Comparison of ENCODE assay signal across 9 cellular contexts in genomic region chr16:28554634-28555423, GRCh38. TPM values are rescaled to one million over a fixed set of nuclear protein-coding genes. Genes with fewer than 3 reads are reported as not detected.
DNase-seq lines count a peak whose midpoint lies in the region; ATAC-seq, FAIRE-seq and TF ChIP-seq lines count a peak whose summit lies in the region.
"Had no signal": no experiment of that assay in that cellular context is flagged by ENCODE, and none has a peak within 500 bp of the region (broad histone marks: within the 10 kb centered on the region; RNA-seq: fewer than 3 reads in every experiment).

No MANE protein-coding gene starts in this region.

- no peaks in the 10 kb centered on the region for H4K20me1 ChIP-seq in HepG2 (ENCODE audit: insufficient read depth, low read length)

- CTCF ChIA-PET in activated naive CD4-positive, alpha-beta T cell treated with anti-CD3 and anti-CD28 coated beads, Interleukin-2, amount 10 ng/mL, durations not matched to agents 7 days and 5 days (lab: Charles Lee): interaction anchor here (1.1 kb wide), 2 partner anchors 61 to 64 kb away, joined by 3 read pairs; no protein-coding TSS in a partner anchor
- CTCF ChIA-PET in activated CD8-positive, alpha-beta T cell treated with anti-CD3 and anti-CD28 coated beads, Interleukin-2, amount 10 ng/mL, durations not matched to agents 7 days and 5 days (lab: Charles Lee): interaction anchor here (1.0 to 1.4 kb wide), 3 partner anchors 19 to 390 kb away, joined by 3 to 5 read pairs (median 3); no protein-coding TSS in a partner anchor
- CTCF ChIA-PET in HepG2 (lab: Yijun Ruan, JAX; ENCODE audit: low intra/inter-chr PET ratio, low total read pairs): no interaction called here

- peak overlapping the region; percentile 31 for H3K27ac ChIP-seq in HepG2 (ENCODE audit: extremely low read length, insufficient read depth, low read length)

- peaks cover 3% of the 10 kb centered on the region for H3K27me3 Mint-ChIP-seq in activated naive CD4-positive, alpha-beta T cell treated with anti-CD3 and anti-CD28 coated beads, Interleukin-2, amount 10 ng/mL, durations not matched to agents 7 days and 5 days
- no peaks in the 10 kb centered on the region for H3K27me3 Mint-ChIP-seq in activated CD8-positive, alpha-beta T cell treated with anti-CD3 and anti-CD28 coated beads, Interleukin-2, amount 10 ng/mL, durations not matched to agents 7 days and 5 days (ENCODE audit: low read depth)
- no peaks in the 10 kb centered on the region for H3K27me3 Mint-ChIP-seq in type B pancreatic cell

- DNase-seq in activated naive CD4-positive, alpha-beta T cell treated with anti-CD3 and anti-CD28 coated beads, Interleukin-2, amount 10 ng/mL, durations not matched to agents 7 days and 5 days: no peak
- DNase-seq in activated naive CD4-positive, alpha-beta T cell treated with Interleukin-2 at 50 U/mL for 16 hours: no peak
- no peak for DNase-seq in activated CD8-positive, alpha-beta T cell treated with anti-CD3 and anti-CD28 coated beads, Interleukin-2, amount 10 ng/mL, durations not matched to agents 7 days and 5 days
- DNase-seq in HepG2 (ENCODE audit: low spot score) (no peak), type B pancreatic cell (ENCODE audit: extremely low spot score, unreplicated experiment) (no peak), NCI-H1694 (lab: John Stamatoyannopoulos, UW) (no peak), cerebellar cortex (ENCODE audit: low spot score) (no peak)

- no peak overlapping the region for H2AFZ ChIP-seq in HepG2 (ENCODE audit: low read length)

- H3K9ac ChIP-seq in HepG2 (ENCODE audit: insufficient read depth, low read depth, low read length): peak overlapping the region; percentile 61

- peaks cover 7% of the 10 kb centered on the region for H3K79me2 ChIP-seq in HepG2 (ENCODE audit: insufficient read depth, low read length)

- peaks cover 25% of the 10 kb centered on the region for H3K36me3 Mint-ChIP-seq in activated naive CD4-positive, alpha-beta T cell treated with anti-CD3 and anti-CD28 coated beads, Interleukin-2, amount 10 ng/mL, durations not matched to agents 7 days and 5 days
- H3K36me3 Mint-ChIP-seq in activated CD8-positive, alpha-beta T cell treated with anti-CD3 and anti-CD28 coated beads, Interleukin-2, amount 10 ng/mL, durations not matched to agents 7 days and 5 days (ENCODE audit: low read depth): peaks cover 28% of the 10 kb centered on the region
- H3K36me3 Mint-ChIP-seq in type B pancreatic cell: peaks cover 13% of the 10 kb centered on the region

- peak overlapping the region; percentile 99 for H3K4me2 ChIP-seq in HepG2 (ENCODE audit: low read depth, low read length)

- WGBS in HepG2 (ENCODE audit: low lambda C conversion rate): 85% methylated on average over 15 of the region's 15 CpGs

- peak overlapping the region; percentile 56 to 71 (median 62) for H3K4me3 ChIP-seq in HepG2 (replicated peaks in 1 of 3; ENCODE audit: insufficient read depth in 1 of 3, low read depth in 2 of 3, low read length in 3 of 3)

- peaks cover 46% of the 10 kb centered on the region for H3K4me1 Mint-ChIP-seq in activated naive CD4-positive, alpha-beta T cell treated with anti-CD3 and anti-CD28 coated beads, Interleukin-2, amount 10 ng/mL, durations not matched to agents 7 days and 5 days
- peaks cover 27% of the 10 kb centered on the region for H3K4me1 Mint-ChIP-seq in activated CD8-positive, alpha-beta T cell treated with anti-CD3 and anti-CD28 coated beads, Interleukin-2, amount 10 ng/mL, durations not matched to agents 7 days and 5 days (ENCODE audit: low read depth)
- H3K4me1 Mint-ChIP-seq in type B pancreatic cell (ENCODE audit: unreplicated experiment): peaks cover 6% of the 10 kb centered on the region

- no peaks in the 10 kb centered on the region for H3K9me3 Mint-ChIP-seq in activated naive CD4-positive, alpha-beta T cell treated with anti-CD3 and anti-CD28 coated beads, Interleukin-2, amount 10 ng/mL, durations not matched to agents 7 days and 5 days
- no peaks in the 10 kb centered on the region for H3K9me3 Mint-ChIP-seq in activated CD8-positive, alpha-beta T cell treated with anti-CD3 and anti-CD28 coated beads, Interleukin-2, amount 10 ng/mL, durations not matched to agents 7 days and 5 days (ENCODE audit: insufficient read depth)
- H3K9me3 Mint-ChIP-seq in type B pancreatic cell: no peaks in the 10 kb centered on the region

- POLR2A ChIA-PET in activated CD8-positive, alpha-beta T cell treated with anti-CD3 and anti-CD28 coated beads, Interleukin-2, amount 10 ng/mL, durations not matched to agents 7 days and 5 days (lab: Charles Lee): interaction anchor here (0.6 to 2.4 kb wide), 5 partner anchors 13 to 268 kb away, joined by 4 to 10 read pairs (median 4); partner anchors contain the start of genes APOBR and ATXN2L
- POLR2A ChIA-PET in HepG2 (lab: Yijun Ruan, JAX): interaction anchor here (0.9 to 3.6 kb wide), 7 partner anchors 15 to 63 kb away, joined by 3 to 22 read pairs (median 4); partner anchors contain the start of genes CLN3, NUPR1, SULT1A1 and SULT1A2

- no peaks in the 10 kb centered on the region for H3K9me3 ChIP-seq in HepG2 (ENCODE audit: low read length)

- ATAC-seq in activated CD8-positive, alpha-beta T cell treated with anti-CD3 and anti-CD28 coated beads, Interleukin-2, amount 10 ng/mL, durations not matched to agents 7 days and 5 days: no peak
- ATAC-seq in HepG2 (no peak; the same call in 2 of the 3 replicates), HG03439 (IDR thresholded peaks at IDR 0.05; ENCODE audit: unreplicated experiment) (no peak)

- H3K27me3 ChIP-seq in HepG2 (ENCODE audit: control insufficient read depth in 1 of 2, insufficient read depth in 2 of 2, low read length in 2 of 2): no peaks in the 10 kb centered on the region

- BruUV-seq in HepG2 (replicated peaks; lab: Mats Ljungman, UMichigan): TSS peak; percentile 67

- peaks cover 0 to 12% of the 10 kb centered on the region in 2 experiments; a peak in 4 of 5 replicates for H3K36me3 ChIP-seq in HepG2 (replicated peaks in 1 of 2; ENCODE audit: control insufficient read depth in 1 of 2, insufficient read depth in 2 of 2, low read length in 2 of 2)

- peaks cover 32% of the 10 kb centered on the region for H3K4me1 ChIP-seq in HepG2 (ENCODE audit: insufficient read depth, low read length)

- peak overlapping the region; percentile 91 for H3K4me3 Mint-ChIP-seq in activated naive CD4-positive, alpha-beta T cell treated with anti-CD3 and anti-CD28 coated beads, Interleukin-2, amount 10 ng/mL, durations not matched to agents 7 days and 5 days
- peak overlapping the region; percentile 81 for H3K4me3 Mint-ChIP-seq in activated CD8-positive, alpha-beta T cell treated with anti-CD3 and anti-CD28 coated beads, Interleukin-2, amount 10 ng/mL, durations not matched to agents 7 days and 5 days
- peak overlapping the region; percentile 95 for H3K4me3 Mint-ChIP-seq in type B pancreatic cell

- peak overlapping the region; percentile 92 for H3K27ac Mint-ChIP-seq in activated naive CD4-positive, alpha-beta T cell treated with anti-CD3 and anti-CD28 coated beads, Interleukin-2, amount 10 ng/mL, durations not matched to agents 7 days and 5 days
- peak overlapping the region; percentile 81 for H3K27ac Mint-ChIP-seq in activated CD8-positive, alpha-beta T cell treated with anti-CD3 and anti-CD28 coated beads, Interleukin-2, amount 10 ng/mL, durations not matched to agents 7 days and 5 days
- peak overlapping the region; percentile 91 for H3K27ac Mint-ChIP-seq in type B pancreatic cell

- intact Hi-C loops in HepG2 (cut with micrococcal nuclease; ENCODE audit: unreplicated experiment): no loop called here

- in situ Hi-C loops in HepG2 (cut with HindIII; ENCODE audit: extremely low pct_ligation_motif_present, low pct_unique_long_range_greater_than_20kb): no loop called here

- TF ChIP-seq CTCF in HepG2 (CRISPR knock-in tag; IDR thresholded peaks at IDR 0.05) (no peak), type B pancreatic cell (conservative IDR thresholded peaks at IDR 0.05) (no peak)

- no peak for FAIRE-seq in HepG2 (lab: Jason Lieb, UNC)
- FAIRE-seq: TTC549 had no signal

- TF ChIP-seq POLR2A in HepG2 (IDR thresholded peaks at IDR 0.05; ENCODE audit: insufficient read depth in 1 of 2, low read depth in 2 of 2, low read length in 2 of 2): no peak

- TF ChIP-seq RAD21 in HepG2 (CRISPR knock-in tag; IDR thresholded peaks at IDR 0.05): no peak

- TF ChIP-seq EP300 in HepG2 (IDR thresholded peaks at IDR 0.05; ENCODE audit: low read depth in 2 of 2, low read length in 2 of 2) (no peak), HepG2 (CRISPR knock-in tag; IDR thresholded peaks at IDR 0.05; ENCODE audit: borderline replicate concordance) (no peak)

RNA-seq across cellular contexts. Expression of gene SGF29, which starts 1.1 kb away (rescaled TPM):
- total RNA-seq in activated CD8-positive, alpha-beta T cell treated with anti-CD3 and anti-CD28 coated beads, Interleukin-2, amount 10 ng/mL, durations not matched to agents 7 days and 5 days: 10 to 100 TPM; 42.2 to 49.1 TPM
- total RNA-seq in HepG2 (2016; rRNA removed; fragmentation: Illumina TruSeq; extraction: Trizol) (21.2 and 29.4 TPM in 2 replicates), type B pancreatic cell (ENCODE audit: low replicate concordance) (21.4 and 29.6 TPM in 2 replicates)
- 26.2 and 36.6 TPM in 2 replicates for total RNA-seq in HepG2 (2016; cell fraction: cytosol; rRNA removed; fragmentation: Illumina TruSeq; extraction: Trizol; ENCODE audit: low read depth)
- 15.6 and 27.3 TPM in 2 replicates for total RNA-seq in HepG2 (2016; cell fraction: insoluble cytoplasmic fraction; rRNA removed; fragmentation: Illumina TruSeq; extraction: Trizol)
- 15.4 and 17.8 TPM in 2 replicates for total RNA-seq in HepG2 (2016; cell fraction: membrane; rRNA removed; fragmentation: Illumina TruSeq; extraction: Trizol)
- 19.6 and 24.7 TPM in 2 replicates for total RNA-seq in HepG2 (2016; cell fraction: nucleus; rRNA removed; fragmentation: Illumina TruSeq; extraction: Trizol)
- polyA plus RNA-seq in HepG2 (2011; rRNA removed): 5.0 and 5.4 TPM in 2 replicates
- 2.3 and 3.5 TPM in 2 replicates for polyA plus RNA-seq in HepG2 (2011; cell fraction: cytosol; rRNA removed)
- polyA plus RNA-seq in HepG2 (2011; cell fraction: nucleus; rRNA removed): 15.5 and 19.7 TPM in 2 replicates
- 20.2 and 32.1 TPM in 2 replicates for polyA plus RNA-seq in HepG2 (2012)
- 8.6 and 9.4 TPM in 2 replicates for polyA plus RNA-seq in HepG2 (2016; cell fraction: cytosol; fragmentation: Illumina TruSeq; extraction: Trizol; ENCODE audit: low read depth)
- polyA plus RNA-seq in HepG2 (2016; cell fraction: insoluble cytoplasmic fraction; fragmentation: Illumina TruSeq; extraction: Trizol; ENCODE audit: low read depth): 14.8 and 18.5 TPM in 2 replicates
- polyA plus RNA-seq in HepG2 (2016; cell fraction: membrane; fragmentation: Illumina TruSeq; extraction: Trizol; ENCODE audit: low read depth): 8.0 and 9.0 TPM in 2 replicates
- 36.0 and 46.1 TPM in 2 replicates for polyA plus RNA-seq in HepG2 (2016; cell fraction: nucleus; fragmentation: Illumina TruSeq; extraction: Trizol; ENCODE audit: insufficient read depth, low read depth)
- 10.9 and 13.8 TPM in 2 replicates for polyA minus RNA-seq in HepG2 (2011; rRNA and poly(A)+ RNA removed; ENCODE audit: low replicate concordance)
- polyA minus RNA-seq in HepG2 (2011; cell fraction: cytosol; rRNA and poly(A)+ RNA removed): 5.9 and 8.4 TPM in 2 replicates
- polyA minus RNA-seq in HepG2 (2011; cell fraction: nucleus; rRNA and poly(A)+ RNA removed): 9.9 and 14.9 TPM in 2 replicates

RNA-seq across cellular contexts. Expression of gene NUPR1, which starts 16.1 kb away (rescaled TPM):
- total RNA-seq in activated CD8-positive, alpha-beta T cell treated with anti-CD3 and anti-CD28 coated beads, Interleukin-2, amount 10 ng/mL, durations not matched to agents 7 days and 5 days: not detected
- total RNA-seq in HepG2 (2016; rRNA removed; fragmentation: Illumina TruSeq; extraction: Trizol) (18.0 and 23.9 TPM in 2 replicates), type B pancreatic cell (ENCODE audit: low replicate concordance) (1.2 and 4.8 TPM in 2 replicates)
- 7.4 and 7.5 TPM in 2 replicates for total RNA-seq in HepG2 (2016; cell fraction: cytosol; rRNA removed; fragmentation: Illumina TruSeq; extraction: Trizol; ENCODE audit: low read depth)
- 18.2 and 22.3 TPM in 2 replicates for total RNA-seq in HepG2 (2016; cell fraction: insoluble cytoplasmic fraction; rRNA removed; fragmentation: Illumina TruSeq; extraction: Trizol)
- 9.6 and 12.0 TPM in 2 replicates for total RNA-seq in HepG2 (2016; cell fraction: membrane; rRNA removed; fragmentation: Illumina TruSeq; extraction: Trizol)
- 6.4 and 6.7 TPM in 2 replicates for total RNA-seq in HepG2 (2016; cell fraction: nucleus; rRNA removed; fragmentation: Illumina TruSeq; extraction: Trizol)
- 20.7 and 25.6 TPM in 2 replicates for polyA plus RNA-seq in HepG2 (2011; rRNA removed)
- 6.7 and 11.7 TPM in 2 replicates for polyA plus RNA-seq in HepG2 (2011; cell fraction: cytosol; rRNA removed)
- 8.3 and 9.2 TPM in 2 replicates for polyA plus RNA-seq in HepG2 (2011; cell fraction: nucleus; rRNA removed)
- polyA plus RNA-seq in HepG2 (2012): 5.3 and 10.3 TPM in 2 replicates
- polyA plus RNA-seq in HepG2 (2016; cell fraction: cytosol; fragmentation: Illumina TruSeq; extraction: Trizol; ENCODE audit: low read depth): 17.0 and 17.7 TPM in 2 replicates
- 33.9 and 41.5 TPM in 2 replicates for polyA plus RNA-seq in HepG2 (2016; cell fraction: insoluble cytoplasmic fraction; fragmentation: Illumina TruSeq; extraction: Trizol; ENCODE audit: low read depth)
- 18.7 and 22.5 TPM in 2 replicates for polyA plus RNA-seq in HepG2 (2016; cell fraction: membrane; fragmentation: Illumina TruSeq; extraction: Trizol; ENCODE audit: low read depth)
- polyA plus RNA-seq in HepG2 (2016; cell fraction: nucleus; fragmentation: Illumina TruSeq; extraction: Trizol; ENCODE audit: insufficient read depth, low read depth): 19.8 and 24.6 TPM in 2 replicates
- 1.6 and 2.1 TPM in 2 replicates for polyA minus RNA-seq in HepG2 (2011; rRNA and poly(A)+ RNA removed; ENCODE audit: low replicate concordance)
- polyA minus RNA-seq in HepG2 (2011; cell fraction: cytosol; rRNA and poly(A)+ RNA removed): 3.0 and 3.5 TPM in 2 replicates
- polyA minus RNA-seq in HepG2 (2011; cell fraction: nucleus; rRNA and poly(A)+ RNA removed): 2.4 and 4.7 TPM in 2 replicates

RNA-seq across cellular contexts. Expression of gene SULT1A2, which starts 42.0 kb away (rescaled TPM):
- under 1 TPM; 0.42 to 0.57 TPM for total RNA-seq in activated CD8-positive, alpha-beta T cell treated with anti-CD3 and anti-CD28 coated beads, Interleukin-2, amount 10 ng/mL, durations not matched to agents 7 days and 5 days
- 34.2 and 35.2 TPM in 2 replicates for total RNA-seq in HepG2 (2016; rRNA removed; fragmentation: Illumina TruSeq; extraction: Trizol)
- 19.8 and 21.5 TPM in 2 replicates for total RNA-seq in HepG2 (2016; cell fraction: cytosol; rRNA removed; fragmentation: Illumina TruSeq; extraction: Trizol; ENCODE audit: low read depth)
- total RNA-seq in HepG2 (2016; cell fraction: insoluble cytoplasmic fraction; rRNA removed; fragmentation: Illumina TruSeq; extraction: Trizol): 36.3 and 38.2 TPM in 2 replicates
- 19.3 and 19.9 TPM in 2 replicates for total RNA-seq in HepG2 (2016; cell fraction: membrane; rRNA removed; fragmentation: Illumina TruSeq; extraction: Trizol)
- total RNA-seq in HepG2 (2016; cell fraction: nucleus; rRNA removed; fragmentation: Illumina TruSeq; extraction: Trizol): 23.5 and 24.0 TPM in 2 replicates
- 32.9 and 33.0 TPM in 2 replicates for polyA plus RNA-seq in HepG2 (2011; rRNA removed)
- 14.0 and 21.3 TPM in 2 replicates for polyA plus RNA-seq in HepG2 (2011; cell fraction: cytosol; rRNA removed)
- polyA plus RNA-seq in HepG2 (2011; cell fraction: nucleus; rRNA removed): 86.1 and 93.8 TPM in 2 replicates
- polyA plus RNA-seq in HepG2 (2012): 18.7 and 23.6 TPM in 2 replicates
- 18.2 and 18.9 TPM in 2 replicates for polyA plus RNA-seq in HepG2 (2016; cell fraction: cytosol; fragmentation: Illumina TruSeq; extraction: Trizol; ENCODE audit: low read depth)
- 33.4 and 34.7 TPM in 2 replicates for polyA plus RNA-seq in HepG2 (2016; cell fraction: insoluble cytoplasmic fraction; fragmentation: Illumina TruSeq; extraction: Trizol; ENCODE audit: low read depth)
- 14.3 and 21.1 TPM in 2 replicates for polyA plus RNA-seq in HepG2 (2016; cell fraction: membrane; fragmentation: Illumina TruSeq; extraction: Trizol; ENCODE audit: low read depth)
- 56.7 and 59.1 TPM in 2 replicates for polyA plus RNA-seq in HepG2 (2016; cell fraction: nucleus; fragmentation: Illumina TruSeq; extraction: Trizol; ENCODE audit: insufficient read depth, low read depth)
- 2.7 and 14.8 TPM in 2 replicates for polyA minus RNA-seq in HepG2 (2011; rRNA and poly(A)+ RNA removed; ENCODE audit: low replicate concordance)
- 5.5 and 6.4 TPM in 2 replicates for polyA minus RNA-seq in HepG2 (2011; cell fraction: cytosol; rRNA and poly(A)+ RNA removed)
- 14.0 and 15.7 TPM in 2 replicates for polyA minus RNA-seq in HepG2 (2011; cell fraction: nucleus; rRNA and poly(A)+ RNA removed)
- 3.5 and 14.2 TPM in 2 replicates for total RNA-seq in type B pancreatic cell (ENCODE audit: low replicate concordance)

RNA-seq across cellular contexts. Expression of gene IL27, which starts 48.2 kb away (rescaled TPM):
- not detected for total RNA-seq in activated CD8-positive, alpha-beta T cell treated with anti-CD3 and anti-CD28 coated beads, Interleukin-2, amount 10 ng/mL, durations not matched to agents 7 days and 5 days
- total RNA-seq in HepG2 (2016; rRNA removed; fragmentation: Illumina TruSeq; extraction: Trizol) (0.13 TPM in 1 of 2 replicates, not detected in the other), type B pancreatic cell (ENCODE audit: low replicate concordance) (not detected in 2 replicates)
- not detected in 2 replicates for total RNA-seq in HepG2 (2016; cell fraction: cytosol; rRNA removed; fragmentation: Illumina TruSeq; extraction: Trizol; ENCODE audit: low read depth)
- not detected in 2 replicates for total RNA-seq in HepG2 (2016; cell fraction: insoluble cytoplasmic fraction; rRNA removed; fragmentation: Illumina TruSeq; extraction: Trizol)
- total RNA-seq in HepG2 (2016; cell fraction: membrane; rRNA removed; fragmentation: Illumina TruSeq; extraction: Trizol): 0.17 TPM in 1 of 2 replicates, not detected in the other
- total RNA-seq in HepG2 (2016; cell fraction: nucleus; rRNA removed; fragmentation: Illumina TruSeq; extraction: Trizol): not detected in 2 replicates
- polyA plus RNA-seq in HepG2 (2011; rRNA removed): 0.29 and 0.54 TPM in 2 replicates
- 0.26 and 0.31 TPM in 2 replicates for polyA plus RNA-seq in HepG2 (2011; cell fraction: cytosol; rRNA removed)
- polyA plus RNA-seq in HepG2 (2011; cell fraction: nucleus; rRNA removed): 0.50 and 0.71 TPM in 2 replicates
- 0.16 and 0.35 TPM in 2 replicates for polyA plus RNA-seq in HepG2 (2012)
- polyA plus RNA-seq in HepG2 (2016; cell fraction: cytosol; fragmentation: Illumina TruSeq; extraction: Trizol; ENCODE audit: low read depth): not detected in 2 replicates
- not detected in 2 replicates for polyA plus RNA-seq in HepG2 (2016; cell fraction: insoluble cytoplasmic fraction; fragmentation: Illumina TruSeq; extraction: Trizol; ENCODE audit: low read depth)
- not detected in 2 replicates for polyA plus RNA-seq in HepG2 (2016; cell fraction: membrane; fragmentation: Illumina TruSeq; extraction: Trizol; ENCODE audit: low read depth)
- not detected in 2 replicates for polyA plus RNA-seq in HepG2 (2016; cell fraction: nucleus; fragmentation: Illumina TruSeq; extraction: Trizol; ENCODE audit: insufficient read depth, low read depth)
- 0.76 TPM in 1 of 2 replicates, not detected in the other for polyA minus RNA-seq in HepG2 (2011; rRNA and poly(A)+ RNA removed; ENCODE audit: low replicate concordance)
- polyA minus RNA-seq in HepG2 (2011; cell fraction: cytosol; rRNA and poly(A)+ RNA removed): not detected in 2 replicates
- polyA minus RNA-seq in HepG2 (2011; cell fraction: nucleus; rRNA and poly(A)+ RNA removed): not detected in 2 replicates

RNA-seq across cellular contexts. Expression of gene SULT1A1, which starts 55.0 kb away (rescaled TPM):
- total RNA-seq in activated CD8-positive, alpha-beta T cell treated with anti-CD3 and anti-CD28 coated beads, Interleukin-2, amount 10 ng/mL, durations not matched to agents 7 days and 5 days: 10 to 100 TPM; 11.8 to 13.0 TPM
- total RNA-seq in HepG2 (2016; rRNA removed; fragmentation: Illumina TruSeq; extraction: Trizol) (147 and 174 TPM in 2 replicates), type B pancreatic cell (ENCODE audit: low replicate concordance) (15.9 and 22.2 TPM in 2 replicates)
- 53.8 and 58.2 TPM in 2 replicates for total RNA-seq in HepG2 (2016; cell fraction: cytosol; rRNA removed; fragmentation: Illumina TruSeq; extraction: Trizol; ENCODE audit: low read depth)
- 157 and 177 TPM in 2 replicates for total RNA-seq in HepG2 (2016; cell fraction: insoluble cytoplasmic fraction; rRNA removed; fragmentation: Illumina TruSeq; extraction: Trizol)
- 56.7 and 63.7 TPM in 2 replicates for total RNA-seq in HepG2 (2016; cell fraction: membrane; rRNA removed; fragmentation: Illumina TruSeq; extraction: Trizol)
- 55.4 and 59.6 TPM in 2 replicates for total RNA-seq in HepG2 (2016; cell fraction: nucleus; rRNA removed; fragmentation: Illumina TruSeq; extraction: Trizol)
- polyA plus RNA-seq in HepG2 (2011; rRNA removed): 114 and 117 TPM in 2 replicates
- 87.7 and 112 TPM in 2 replicates for polyA plus RNA-seq in HepG2 (2011; cell fraction: cytosol; rRNA removed)
- polyA plus RNA-seq in HepG2 (2011; cell fraction: nucleus; rRNA removed): 78.9 and 79.1 TPM in 2 replicates
- polyA plus RNA-seq in HepG2 (2012): 97.2 and 132 TPM in 2 replicates
- polyA plus RNA-seq in HepG2 (2016; cell fraction: cytosol; fragmentation: Illumina TruSeq; extraction: Trizol; ENCODE audit: low read depth): 63.2 and 71.4 TPM in 2 replicates
- 204 and 206 TPM in 2 replicates for polyA plus RNA-seq in HepG2 (2016; cell fraction: insoluble cytoplasmic fraction; fragmentation: Illumina TruSeq; extraction: Trizol; ENCODE audit: low read depth)
- polyA plus RNA-seq in HepG2 (2016; cell fraction: membrane; fragmentation: Illumina TruSeq; extraction: Trizol; ENCODE audit: low read depth): 50.8 and 59.5 TPM in 2 replicates
- polyA plus RNA-seq in HepG2 (2016; cell fraction: nucleus; fragmentation: Illumina TruSeq; extraction: Trizol; ENCODE audit: insufficient read depth, low read depth): 122 and 123 TPM in 2 replicates
- 18.9 and 75.8 TPM in 2 replicates for polyA minus RNA-seq in HepG2 (2011; rRNA and poly(A)+ RNA removed; ENCODE audit: low replicate concordance)
- 33.0 and 38.4 TPM in 2 replicates for polyA minus RNA-seq in HepG2 (2011; cell fraction: cytosol; rRNA and poly(A)+ RNA removed)
- polyA minus RNA-seq in HepG2 (2011; cell fraction: nucleus; rRNA and poly(A)+ RNA removed): 20.5 and 29.8 TPM in 2 replicates
